Comparison of ENCODE assay signal across 1 cellular context in the genomic region with DNA sequence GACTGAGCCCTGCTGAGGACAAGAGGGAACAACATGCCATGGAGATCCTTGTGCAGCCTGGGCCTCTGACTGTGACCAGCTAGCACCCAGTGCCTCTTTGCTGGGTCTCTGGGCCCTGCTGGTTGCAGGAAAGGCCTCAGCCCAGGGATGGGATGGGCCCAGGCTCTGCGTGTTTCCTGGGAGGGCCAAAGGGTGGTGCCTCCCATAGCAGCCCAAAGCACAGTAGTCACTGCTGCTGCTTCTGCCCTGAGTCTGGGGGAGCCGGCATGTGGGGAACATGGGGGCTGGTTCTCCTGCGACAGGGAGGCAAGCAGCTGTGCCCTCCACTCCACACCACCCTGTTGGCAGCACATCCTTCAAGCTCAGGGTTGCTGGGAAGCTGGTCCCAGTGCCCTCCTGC.
TF ChIP-seq lines count a peak whose summit lies in the region.

No MANE protein-coding gene starts in this region.

TF ChIP-seq in liver, 16 proteins besides CTCF, POLR2A, EP300 and RAD21 (continued from another document):
- TF ChIP-seq ATF3 (IDR thresholded peaks at IDR 0.05) (no peak), GABPA (IDR thresholded peaks at IDR 0.05 in 1 of 2, conservative IDR thresholded peaks at IDR 0.05 in 1 of 2) (no peak), FOXA1 (IDR thresholded peaks at IDR 0.05) (no peak)
- TF ChIP-seq, protein P1, sequence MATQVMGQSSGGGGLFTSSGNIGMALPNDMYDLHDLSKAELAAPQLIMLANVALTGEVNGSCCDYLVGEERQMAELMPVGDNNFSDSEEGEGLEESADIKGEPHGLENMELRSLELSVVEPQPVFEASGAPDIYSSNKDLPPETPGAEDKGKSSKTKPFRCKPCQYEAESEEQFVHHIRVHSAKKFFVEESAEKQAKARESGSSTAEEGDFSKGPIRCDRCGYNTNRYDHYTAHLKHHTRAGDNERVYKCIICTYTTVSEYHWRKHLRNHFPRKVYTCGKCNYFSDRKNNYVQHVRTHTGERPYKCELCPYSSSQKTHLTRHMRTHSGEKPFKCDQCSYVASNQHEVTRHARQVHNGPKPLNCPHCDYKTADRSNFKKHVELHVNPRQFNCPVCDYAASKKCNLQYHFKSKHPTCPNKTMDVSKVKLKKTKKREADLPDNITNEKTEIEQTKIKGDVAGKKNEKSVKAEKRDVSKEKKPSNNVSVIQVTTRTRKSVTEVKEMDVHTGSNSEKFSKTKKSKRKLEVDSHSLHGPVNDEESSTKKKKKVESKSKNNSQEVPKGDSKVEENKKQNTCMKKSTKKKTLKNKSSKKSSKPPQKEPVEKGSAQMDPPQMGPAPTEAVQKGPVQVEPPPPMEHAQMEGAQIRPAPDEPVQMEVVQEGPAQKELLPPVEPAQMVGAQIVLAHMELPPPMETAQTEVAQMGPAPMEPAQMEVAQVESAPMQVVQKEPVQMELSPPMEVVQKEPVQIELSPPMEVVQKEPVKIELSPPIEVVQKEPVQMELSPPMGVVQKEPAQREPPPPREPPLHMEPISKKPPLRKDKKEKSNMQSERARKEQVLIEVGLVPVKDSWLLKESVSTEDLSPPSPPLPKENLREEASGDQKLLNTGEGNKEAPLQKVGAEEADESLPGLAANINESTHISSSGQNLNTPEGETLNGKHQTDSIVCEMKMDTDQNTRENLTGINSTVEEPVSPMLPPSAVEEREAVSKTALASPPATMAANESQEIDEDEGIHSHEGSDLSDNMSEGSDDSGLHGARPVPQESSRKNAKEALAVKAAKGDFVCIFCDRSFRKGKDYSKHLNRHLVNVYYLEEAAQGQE (IDR thresholded peaks at IDR 0.05) = no peak
